Comparison of ENCODE assay signal across 7 cellular contexts in the genomic region with DNA sequence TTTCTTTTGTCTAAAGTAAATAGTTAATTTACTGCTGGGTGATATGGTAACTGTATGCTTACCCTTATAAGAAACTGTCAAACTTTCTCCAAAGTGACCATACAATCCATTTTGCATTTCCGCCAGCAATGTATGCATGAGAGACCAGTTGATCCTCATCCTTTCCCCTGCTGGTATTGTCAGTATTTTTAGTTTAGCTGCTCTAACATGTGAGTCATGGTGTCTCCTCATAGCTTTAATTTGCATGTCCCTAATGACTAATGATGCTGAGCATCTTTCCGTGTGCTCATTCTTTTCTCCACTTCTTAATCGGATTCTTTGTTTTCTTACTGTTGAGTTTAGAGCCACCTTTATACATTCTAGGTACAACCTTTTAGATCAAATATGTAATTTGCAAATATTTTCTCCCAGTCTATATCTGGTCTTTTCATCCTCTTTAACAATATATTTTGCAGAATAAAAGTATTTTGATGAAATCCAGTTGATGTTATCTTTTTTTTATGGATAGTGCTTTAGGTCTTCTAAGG.
DNase-seq lines count a peak whose midpoint lies in the region; ATAC-seq, FAIRE-seq and TF ChIP-seq lines count a peak whose summit lies in the region.
"Not testable (repeated sequence)": the region's sequence is repeated elsewhere in the genome, so short reads cannot be mapped to it uniquely, and the experiment has no call there.

No MANE protein-coding gene starts in this region.

- FAIRE-seq in G401.6 (lab: Jason Lieb, UNC): peak; percentile 17

- H3K27me3 ChIP-seq in PC-3 (ENCODE audit: low read length); foreskin keratinocyte: not testable (repeated sequence)

- H3K27ac Mint-ChIP-seq in activated T-cell treated with anti-CD3 and anti-CD28 coated beads, Interleukin-2, amount 50 U/mL, for 72 hours; stimulated activated effector memory CD8-positive, alpha-beta T cell treated with anti-CD3 and anti-CD28 coated beads, Interleukin-12 subunit alpha, Interleukin-12 subunit beta, amount 100 ng/mL, for 72 hours: not testable (repeated sequence)

- POLR2A ChIA-PET in PC-3 (lab: Charles Lee; ENCODE audit: unreplicated experiment): not testable (repeated sequence)

- H3K4me1 Mint-ChIP-seq in activated T-cell treated with anti-CD3 and anti-CD28 coated beads, Interleukin-2, amount 50 U/mL, for 72 hours (ENCODE audit: low read depth): peaks cover 15% of the 10 kb centered on the region
- peaks cover 20% of the 10 kb centered on the region for H3K4me1 Mint-ChIP-seq in stimulated activated effector memory CD8-positive, alpha-beta T cell treated with anti-CD3 and anti-CD28 coated beads, Interleukin-12 subunit alpha, Interleukin-12 subunit beta, amount 100 ng/mL, for 72 hours

- not testable (repeated sequence) for H3K36me3 Mint-ChIP-seq in activated T-cell treated with anti-CD3 and anti-CD28 coated beads, Interleukin-2, amount 50 U/mL, for 72 hours (ENCODE audit: insufficient read depth in 2 of 2); stimulated activated effector memory CD8-positive, alpha-beta T cell treated with anti-CD3 and anti-CD28 coated beads, Interleukin-12 subunit alpha, Interleukin-12 subunit beta, amount 100 ng/mL, for 72 hours

- H3K27me3 Mint-ChIP-seq in activated T-cell treated with anti-CD3 and anti-CD28 coated beads, Interleukin-2, amount 50 U/mL, for 72 hours (ENCODE audit: low read depth): peaks cover 15% of the 10 kb centered on the region

- not testable (repeated sequence) for H3K4me3 Mint-ChIP-seq in activated T-cell treated with anti-CD3 and anti-CD28 coated beads, Interleukin-2, amount 50 U/mL, for 72 hours; stimulated activated effector memory CD8-positive, alpha-beta T cell treated with anti-CD3 and anti-CD28 coated beads, Interleukin-12 subunit alpha, Interleukin-12 subunit beta, amount 100 ng/mL, for 72 hours

- CTCF ChIA-PET in PC-3 (lab: Charles Lee): not testable (repeated sequence)

- H3K4me1 ChIP-seq in PC-3 (ENCODE audit: insufficient read depth, low read length): peaks cover 19% of the 10 kb centered on the region
- not testable (repeated sequence) for H3K4me1 ChIP-seq in foreskin keratinocyte

- H3K9ac ChIP-seq in PC-3 (ENCODE audit: low read length): not testable (repeated sequence)

- not testable (repeated sequence) for H3K9me3 Mint-ChIP-seq in activated T-cell treated with anti-CD3 and anti-CD28 coated beads, Interleukin-2, amount 50 U/mL, for 72 hours; stimulated activated effector memory CD8-positive, alpha-beta T cell treated with anti-CD3 and anti-CD28 coated beads, Interleukin-12 subunit alpha, Interleukin-12 subunit beta, amount 100 ng/mL, for 72 hours

- peak; percentile 29 for DNase-seq in HCEC 1CT
- DNase-seq in PC-3; activated T-cell treated with anti-CD3 and anti-CD28 coated beads, Interleukin-2, amount 50 U/mL, for 72 hours; foreskin keratinocyte; stimulated activated effector memory CD8-positive, alpha-beta T cell treated with anti-CD3 and anti-CD28 coated beads, Interleukin-12 subunit alpha, Interleukin-12 subunit beta, amount 100 ng/mL, for 72 hours (ENCODE audit: low spot score in 2 of 2): not testable (repeated sequence)

- not testable (repeated sequence) for H3K9me2 ChIP-seq in PC-3 (replicated peaks; ENCODE audit: low read length)

- BruUV-seq in PC-3 (replicated peaks; lab: Mats Ljungman, UMichigan): not testable (repeated sequence)

- H3K9me3 ChIP-seq in PC-3 (ENCODE audit: low read length): not testable (repeated sequence)

- not testable (repeated sequence) for H4K20me1 ChIP-seq in PC-3 (ENCODE audit: low read length)

- not testable (repeated sequence) for H3K79me2 ChIP-seq in PC-3 (ENCODE audit: low read length)

- ATAC-seq in HG03439 (IDR thresholded peaks at IDR 0.05; ENCODE audit: unreplicated experiment): peak; percentile 61
- peak; percentile 27 for ATAC-seq in PC-3
- ATAC-seq in activated T-cell treated with anti-CD3 and anti-CD28 coated beads, Interleukin-2, amount 50 U/mL, for 72 hours (replicated peaks in 1 of 2): peak; percentile 16 to 42
- peak; percentile 72 for ATAC-seq in foreskin keratinocyte
- peak; percentile 66 for ATAC-seq in stimulated activated effector memory CD8-positive, alpha-beta T cell treated with anti-CD3 and anti-CD28 coated beads, Interleukin-12 subunit alpha, Interleukin-12 subunit beta, amount 100 ng/mL, for 72 hours

- TF ChIP-seq CTCF in PC-3 (conservative IDR thresholded peaks at IDR 0.05; ENCODE audit: low read depth, low read length); foreskin keratinocyte (conservative IDR thresholded peaks at IDR 0.05): not testable (repeated sequence)

- H3K4me2 ChIP-seq in PC-3 (ENCODE audit: low read length): not testable (repeated sequence)

- intact Hi-C loops in PC-3 (cut with micrococcal nuclease): not testable (repeated sequence)

- H3F3A ChIP-seq in PC-3 (ENCODE audit: low read length, unreplicated experiment): not testable (repeated sequence)

- not testable (repeated sequence) for H3K27ac ChIP-seq in PC-3 (ENCODE audit: low read length); foreskin keratinocyte

- H3K36me3 ChIP-seq in PC-3 (ENCODE audit: low read depth, low read length): not testable (repeated sequence)

- not testable (repeated sequence) for H2AFZ ChIP-seq in PC-3 (ENCODE audit: low read length)

- not testable (repeated sequence) for H3K4me3 ChIP-seq in PC-3 (ENCODE audit: low read length)
